Comparison of ENCODE assay signal across 1 cellular context in genomic region chr2:109372171-109372568, GRCh38.
TF ChIP-seq lines count a peak whose summit lies in the region.

No MANE protein-coding gene starts in this region.

TF ChIP-seq in SK-N-SH, 30 proteins besides CTCF, POLR2A, EP300 and RAD21 (continued from another document):
- no peak for TF ChIP-seq NFIC (IDR thresholded peaks at IDR 0.05; ENCODE audit: borderline replicate concordance)
- TF ChIP-seq MEF2A (IDR thresholded peaks at IDR 0.05; ENCODE audit: borderline replicate concordance, low read depth), result no peak
- TF ChIP-seq USF1 (IDR thresholded peaks at IDR 0.05; ENCODE audit: borderline replicate concordance, low read depth), result no peak
- TF ChIP-seq MAX (IDR thresholded peaks at IDR 0.05; ENCODE audit: low read depth), result no peak
- TF ChIP-seq GABPA (IDR thresholded peaks at IDR 0.05; ENCODE audit: low read depth), result no peak
- no peak for TF ChIP-seq NRF1 (IDR thresholded peaks at IDR 0.05; ENCODE audit: low read depth, low read length)
- no peak for TF ChIP-seq IRF3 (IDR thresholded peaks at IDR 0.05; ENCODE audit: low read depth, low read length)
